Comparison of ENCODE assay signal across 8 cellular contexts in the genomic region with DNA sequence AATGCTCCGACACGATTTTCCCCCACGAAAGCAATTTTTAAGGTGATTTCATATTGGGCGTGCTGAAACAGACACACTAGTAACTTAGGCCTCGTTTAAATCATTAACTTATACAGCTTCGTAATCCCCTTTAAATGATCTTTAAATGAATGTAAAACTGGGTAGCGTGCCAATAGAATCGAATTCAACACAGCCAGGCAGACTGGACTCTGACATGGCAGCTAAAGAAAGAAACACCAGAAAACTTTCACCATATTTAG. TPM values are rescaled to one million over a fixed set of nuclear protein-coding genes. Genes with fewer than 3 reads are reported as not detected.
DNase-seq lines count a peak whose midpoint lies in the region; ATAC-seq and TF ChIP-seq lines count a peak whose summit lies in the region.

No MANE protein-coding gene starts in this region.

- H3K4me2 ChIP-seq in neural cell (ENCODE audit: low read length) = peak overlapping the region; percentile 63

- DNase-seq in AG09309 (ENCODE audit: low read depth) (no peak), MG63 (no peak), amniotic stem cell (lab: John Stamatoyannopoulos, UW) (no peak), DMS53 treated with DMSO at 0.1 percent for 48 hours (lab: John Stamatoyannopoulos, UW; ENCODE audit: unreplicated experiment) (no peak), NCI-H2227 (lab: John Stamatoyannopoulos, UW; ENCODE audit: unreplicated experiment) (no peak)

- ATAC-seq in GM18858 (IDR thresholded peaks at IDR 0.05; ENCODE audit: unreplicated experiment) = no peak

- H3F3A ChIP-seq in neural cell (ENCODE audit: insufficient read depth, low read length, poor library complexity, severe bottlenecking) = no peaks in the 10 kb centered on the region

- no peaks in the 10 kb centered on the region for H3K9me2 ChIP-seq in neural cell (ENCODE audit: insufficient read depth, low read length)

- no peak for TF ChIP-seq RAD21 in neural cell (conservative IDR thresholded peaks at IDR 0.05)

- no peak overlapping the region for H2AFZ ChIP-seq in neural cell (ENCODE audit: low read depth, low read length)

- H3K79me2 ChIP-seq in neural cell (replicated peaks; ENCODE audit: insufficient read depth, low read length) = peaks cover 14% of the 10 kb centered on the region

- H3K4me3 ChIP-seq in AG09309 (ENCODE audit: control insufficient read depth, low read depth, low read length) = peak overlapping the region; percentile 68
- peak overlapping the region; percentile 56 for H3K4me3 ChIP-seq in MG63
- H3K4me3 ChIP-seq in ectodermal cell (ENCODE audit: insufficient read depth, low read depth, low read length) = peak overlapping the region; percentile 34
- H3K4me3 ChIP-seq in neural cell (ENCODE audit: low read length) = peak overlapping the region; percentile 74

- no peaks in the 10 kb centered on the region for H3K27me3 ChIP-seq in MG63
- peaks cover 22% of the 10 kb centered on the region for H3K27me3 ChIP-seq in ectodermal cell (ENCODE audit: control insufficient read depth, insufficient read depth, low read length, poor library complexity, severe bottlenecking)
- H3K27me3 ChIP-seq in neural cell (ENCODE audit: insufficient read depth, low read depth, low read length) = peaks cover 29% of the 10 kb centered on the region

- H3K27ac ChIP-seq in ectodermal cell (ENCODE audit: insufficient read depth, low read depth, low read length, poor library complexity, severe bottlenecking) (peak overlapping the region; percentile 74), neural cell (ENCODE audit: low read length) (no peak overlapping the region)

- H3K36me3 ChIP-seq in MG63 = peaks cover 7% of the 10 kb centered on the region; the same call in 1 of the 2 replicates
- peaks cover 3% of the 10 kb centered on the region for H3K36me3 ChIP-seq in ectodermal cell (ENCODE audit: control insufficient read depth, insufficient read depth, low read length)
- H3K36me3 ChIP-seq in neural cell (ENCODE audit: insufficient read depth, low read length) = no peaks in the 10 kb centered on the region

- WGBS in ectodermal cell, 2 experiments = 23 to 40% methylated on average over 6 to 8 of the region's 8 CpGs

- TF ChIP-seq CTCF in AG09309 (IDR thresholded peaks at IDR 0.05; ENCODE audit: control insufficient read depth, insufficient read depth, low read depth, low read length, missing control alignments) (no peak), neural cell (IDR thresholded peaks at IDR 0.05; ENCODE audit: poor library complexity, severe bottlenecking) (no peak)

- peak overlapping the region; percentile 67 for H3K9ac ChIP-seq in neural cell (ENCODE audit: low read length)

- H4K20me1 ChIP-seq in neural cell (ENCODE audit: insufficient read depth) = no peaks in the 10 kb centered on the region

- H3K9me3 ChIP-seq in MG63 = peaks cover 15% of the 10 kb centered on the region
- H3K9me3 ChIP-seq in ectodermal cell (ENCODE audit: control insufficient read depth, low read length) = no peaks in the 10 kb centered on the region
- H3K9me3 ChIP-seq in neural cell (ENCODE audit: low read length) = peaks cover 10% of the 10 kb centered on the region

- H3K4me1 ChIP-seq in ectodermal cell (ENCODE audit: control insufficient read depth, insufficient read depth, low read length) = peaks cover 29% of the 10 kb centered on the region

- TF ChIP-seq EP300 in neural cell (conservative IDR thresholded peaks at IDR 0.05; ENCODE audit: poor library complexity, severe bottlenecking) = no peak

TF ChIP-seq in neural cell, 6 proteins besides CTCF, POLR2A, EP300 and RAD21:
- TF ChIP-seq EZH2 (IDR thresholded peaks at IDR 0.05; ENCODE audit: borderline replicate concordance, insufficient read depth, low read length, poor library complexity, severe bottlenecking) (no peak), REST (IDR thresholded peaks at IDR 0.05; ENCODE audit: borderline replicate concordance) (no peak)
TF ChIP-seq in neural cell: peak in this region for 0.

RNA-seq across cellular contexts. Expression of gene ID2, which starts 2.4 kb away (rescaled TPM):
- 64.1 and 77.3 TPM in 2 replicates for total RNA-seq in MG63 (2014; rRNA removed; shearing (Covaris generic); ENCODE audit: low replicate concordance)
- polyA plus RNA-seq in ectodermal cell (2013, experiment 1 of 4) = 251 TPM
- polyA plus RNA-seq in ectodermal cell (2013, experiment 2 of 4) = 242 TPM
- polyA plus RNA-seq in ectodermal cell (2013, experiment 3 of 4) = 307 TPM
- polyA plus RNA-seq in ectodermal cell (2013, experiment 4 of 4) = 300 TPM
- 61.5 and 71.6 TPM in 2 replicates for polyA plus RNA-seq in neural cell
- polyA minus RNA-seq in neural cell = 28.5 and 31.6 TPM in 2 replicates
